Comparison of ENCODE assay signal across 30 cellular contexts in the genomic region with DNA sequence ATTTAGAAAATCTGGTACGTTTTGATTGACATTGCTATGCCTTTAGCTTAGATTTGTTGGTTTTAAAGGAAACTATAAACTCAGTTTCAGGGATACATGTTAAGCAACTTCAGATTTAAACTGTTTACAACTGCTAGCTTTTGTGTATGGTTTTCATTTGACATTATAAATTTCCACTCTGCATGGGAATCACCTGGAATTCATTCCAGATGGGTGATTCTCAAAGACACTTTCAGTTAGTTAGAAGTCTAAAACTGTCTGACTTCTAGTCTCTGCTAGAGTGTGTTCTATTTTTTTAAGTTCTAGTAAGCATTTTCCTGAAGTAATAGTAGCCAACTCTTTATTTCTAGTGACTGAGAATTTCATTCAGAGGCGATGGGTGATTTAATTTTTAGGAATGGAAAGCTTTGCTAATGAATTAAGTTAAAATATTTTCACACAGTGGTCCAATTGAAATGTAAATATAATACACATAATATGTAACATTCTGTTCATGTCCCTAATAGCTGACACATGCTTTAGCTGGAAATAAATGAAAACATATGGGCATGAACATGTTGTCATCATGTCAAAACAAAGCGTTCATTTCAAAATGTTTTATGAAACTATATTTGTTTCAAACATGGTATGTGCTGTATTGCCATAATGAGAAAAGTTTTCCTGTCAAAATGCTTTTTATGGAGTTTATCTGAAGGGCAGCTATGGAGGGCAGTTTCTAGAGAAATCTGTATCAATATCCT. TPM values are rescaled to one million over a fixed set of nuclear protein-coding genes. Genes with fewer than 3 reads are reported as not detected.
"Had no signal": no experiment of that assay in that cellular context is flagged by ENCODE, and none has a peak within 500 bp of the region (broad histone marks: within the 10 kb centered on the region; RNA-seq: fewer than 3 reads in every experiment).

No MANE protein-coding gene starts in this region.

- H3K27ac Mint-ChIP-seq: activated B cell treated with CpG ODN at 0.5 μM for 24 hours; activated CD4-positive, alpha-beta T cell treated with anti-CD3 and anti-CD28 coated beads, Interleukin-2, amount 10 ng/mL, durations not matched to agents 24 days and 14 days; activated CD8-positive, alpha-beta memory T cell treated with anti-CD3 and anti-CD28 coated beads, Interleukin-2, amount 10 ng/mL, durations not matched to agents 7 days and 5 days; activated naive CD4-positive, alpha-beta T cell treated with anti-CD3 and anti-CD28 coated beads, Interleukin-2, amount 50 U/mL, for 24 hours; activated T-cell treated with anti-CD3 and anti-CD28 coated beads, Interleukin-2, amount 50 U/mL, for 24 hours; activated T-helper 1 cell treated with anti-CD3 and anti-CD28 coated beads, Interleukin-12 subunit alpha, Interleukin-12 subunit beta, Interleukin-2, Interleukin-4 antibody, amounts not matched to agents 30 ng/mL and 10 ng/mL and 1 ng/mL, durations not matched to agents 14 hours and 24 hours and 36 hours; T-cell had no signal

- DNase-seq: activated B cell treated with CpG ODN at 0.5 μM for 24 hours; activated CD4-positive, alpha-beta T cell treated with anti-CD3 and anti-CD28 coated beads for 1 hour; activated CD4-positive, alpha-beta T cell treated with anti-CD3 and anti-CD28 coated beads, Interleukin-2, amount 10 ng/mL, durations not matched to agents 24 days and 14 days; activated CD4-positive, alpha-beta T cell treated with anti-CD3 and anti-CD28 coated beads, Interleukin-2, amount 50 U/mL, for 48 hours; activated CD8-positive, alpha-beta memory T cell treated with anti-CD3 and anti-CD28 coated beads, Interleukin-2, amount 10 ng/mL, durations not matched to agents 7 days and 5 days; activated effector memory CD4-positive, alpha-beta T cell treated with Interleukin-2 at 50 U/mL for 16 hours; activated naive CD4-positive, alpha-beta T cell; activated T-cell treated with anti-CD3 and anti-CD28 coated beads, Interleukin-2, amount 50 U/mL, for 24 hours; amniotic stem cell; body of pancreas; central memory CD4-positive, alpha-beta T cell; KBM-7; NCI-H1092; NCI-H1417 treated with DMSO at 0.1 percent for 48 hours; NCI-H187; NCI-H2081; NCI-H510A treated with DMSO at 0.1 percent for 48 hours; NCI-H69; PC-3; SHP77; T-cell; T-helper 2 cell; T1000 had no signal

- H3K4me3 Mint-ChIP-seq: activated B cell treated with CpG ODN at 0.5 μM for 24 hours; activated CD4-positive, alpha-beta T cell treated with anti-CD3 and anti-CD28 coated beads, Interleukin-2, amount 10 ng/mL, durations not matched to agents 24 days and 14 days; activated CD8-positive, alpha-beta memory T cell treated with anti-CD3 and anti-CD28 coated beads, Interleukin-2, amount 10 ng/mL, durations not matched to agents 7 days and 5 days; activated naive CD4-positive, alpha-beta T cell treated with anti-CD3 and anti-CD28 coated beads, Interleukin-2, amount 50 U/mL, for 24 hours; activated T-cell treated with anti-CD3 and anti-CD28 coated beads, Interleukin-2, amount 50 U/mL, for 24 hours; activated T-helper 1 cell treated with anti-CD3 and anti-CD28 coated beads, Interleukin-12 subunit alpha, Interleukin-12 subunit beta, Interleukin-2, Interleukin-4 antibody, amounts not matched to agents 30 ng/mL and 10 ng/mL and 1 ng/mL, durations not matched to agents 14 hours and 24 hours and 36 hours; T-cell had no signal

- H3K4me1 Mint-ChIP-seq: activated B cell treated with CpG ODN at 0.5 μM for 24 hours; activated CD4-positive, alpha-beta T cell treated with anti-CD3 and anti-CD28 coated beads, Interleukin-2, amount 10 ng/mL, durations not matched to agents 24 days and 14 days; activated CD8-positive, alpha-beta memory T cell treated with anti-CD3 and anti-CD28 coated beads, Interleukin-2, amount 10 ng/mL, durations not matched to agents 7 days and 5 days; activated naive CD4-positive, alpha-beta T cell treated with anti-CD3 and anti-CD28 coated beads, Interleukin-2, amount 50 U/mL, for 24 hours; T-cell had no signal

- ATAC-seq: activated CD8-positive, alpha-beta memory T cell treated with anti-CD3 and anti-CD28 coated beads, Interleukin-2, amount 10 ng/mL, durations not matched to agents 7 days and 5 days; body of pancreas; PC-3; T-cell had no signal

- H3K36me3 Mint-ChIP-seq: activated CD8-positive, alpha-beta memory T cell treated with anti-CD3 and anti-CD28 coated beads, Interleukin-2, amount 10 ng/mL, durations not matched to agents 7 days and 5 days; activated naive CD4-positive, alpha-beta T cell treated with anti-CD3 and anti-CD28 coated beads, Interleukin-2, amount 50 U/mL, for 24 hours; T-cell had no signal

- H3K36me3 ChIP-seq: ascending aorta, SJSA1 had no signal

- H3K27me3 Mint-ChIP-seq: activated B cell treated with CpG ODN at 0.5 μM for 24 hours; activated CD4-positive, alpha-beta T cell treated with anti-CD3 and anti-CD28 coated beads, Interleukin-2, amount 10 ng/mL, durations not matched to agents 24 days and 14 days; activated CD8-positive, alpha-beta memory T cell treated with anti-CD3 and anti-CD28 coated beads, Interleukin-2, amount 10 ng/mL, durations not matched to agents 7 days and 5 days; activated T-cell treated with anti-CD3 and anti-CD28 coated beads, Interleukin-2, amount 50 U/mL, for 24 hours had no signal

- H3K27me3 ChIP-seq: ascending aorta, body of pancreas, SJSA1 had no signal

- H3K4me3 ChIP-seq: ascending aorta, body of pancreas, SJSA1 had no signal

RNA-seq across cellular contexts. Expression of gene CSNK1A1L, which starts 58.3 kb away (rescaled TPM):
- total RNA-seq: activated B cell treated with CpG ODN at 0.5 μM for 24 hours; activated CD4-positive, alpha-beta T cell treated with anti-CD3 and anti-CD28 coated beads, Interleukin-2, amount 10 ng/mL, durations not matched to agents 24 days and 14 days; activated CD8-positive, alpha-beta memory T cell treated with anti-CD3 and anti-CD28 coated beads, Interleukin-2, amount 10 ng/mL, durations not matched to agents 7 days and 5 days; activated T-helper 1 cell treated with anti-CD3 and anti-CD28 coated beads, Interleukin-12 subunit alpha, Interleukin-12 subunit beta, Interleukin-2, Interleukin-4 antibody, amounts not matched to agents 30 ng/mL and 10 ng/mL and 1 ng/mL, durations not matched to agents 14 hours and 24 hours and 36 hours; ascending aorta; body of pancreas; bronchial epithelial cell; LHCN-M2; M059J; PC-3; SJSA1; T-cell had no signal
